In genomic region chr1:209106237-209106741, GRCh38 we compare ENCODE assay signal across 11 cellular contexts.
DNase-seq lines count a peak whose midpoint lies in the region; TF ChIP-seq lines count a peak whose summit lies in the region.
"Had no signal": no experiment of that assay in that cellular context is flagged by ENCODE, and none has a peak within 500 bp of the region (broad histone marks: within the 10 kb centered on the region; RNA-seq: fewer than 3 reads in every experiment).

No MANE protein-coding gene starts in this region.

- H3K4me3 ChIP-seq in astrocyte of the spinal cord (ENCODE audit: low read depth, low read length) (no peak overlapping the region), prostate gland (no peak overlapping the region)

- in situ Hi-C loops in astrocyte of the spinal cord (cut with HindIII; ENCODE audit: low sequenced_read_pairs): no loop called here

- H3K27ac ChIP-seq in prostate gland: no peak overlapping the region

- peak; percentile 7 for TF ChIP-seq CTCF in astrocyte of the spinal cord (IDR thresholded peaks at IDR 0.05; ENCODE audit: low read depth, low read length)
- TF ChIP-seq CTCF in prostate gland (IDR thresholded peaks at IDR 0.05): no peak

- no peaks in the 10 kb centered on the region for H3K4me1 ChIP-seq in prostate gland (replicated peaks)

- TF ChIP-seq POLR2A in prostate gland (IDR thresholded peaks at IDR 0.05): no peak

- WGBS in prostate gland: 29% methylated on average over 8 of the region's 8 CpGs

- intact Hi-C loops in prostate gland (cut with DNase I): no loop called here

- no peaks in the 10 kb centered on the region for H3K9me3 ChIP-seq in prostate gland

- H3K36me3 ChIP-seq in prostate gland: no peaks in the 10 kb centered on the region

- DNase-seq in ELF-1 (ENCODE audit: low read depth, low spot score): peak; percentile 81
- DNase-seq in NCI-H146 treated with DMSO at 0.1 percent for 48 hours (lab: John Stamatoyannopoulos, UW; ENCODE audit: unreplicated experiment): peak; percentile 75
- DNase-seq in astrocyte of the spinal cord (ENCODE audit: low read depth, low spot score): peak; percentile 84
- peak; percentile 76 for DNase-seq in myocyte (ENCODE audit: low read depth)
- DNase-seq in stimulated activated CD4-positive, alpha-beta T cell treated with anti-CD3 and anti-CD28 coated beads, Interleukin-4, amount 100 ng/mL, for 4 hours: no peak
- no peak for DNase-seq in mesenteric fat pad (ENCODE audit: low spot score)
- DNase-seq in prostate gland (ENCODE audit: low spot score): no peak
- no peak for DNase-seq in activated CD8-positive, alpha-beta memory T cell treated with anti-CD3 and anti-CD28 coated beads, Interleukin-2, amount 50 U/mL, for 4 hours
- DNase-seq: activated naive CD4-positive, alpha-beta T cell treated with anti-CD3 and anti-CD28 coated beads, Interleukin-2, amount 10 ng/mL, durations not matched to agents 7 days and 5 days; stimulated activated naive CD8-positive, alpha-beta T cell treated with anti-CD3 and anti-CD28 coated beads, Interleukin-15, Interleukin-2, amounts not matched to agents 100 U/mL and 50 U/mL, for 24 hours; T-helper 17 cell had no signal

- no peaks in the 10 kb centered on the region for H3K27me3 ChIP-seq in prostate gland (replicated peaks; ENCODE audit: insufficient read depth)

Comparison
In these comparisons a context has a peak if more than half of its experiments do, and no peak if none do; other contexts are left out.
1. DNase-seq: peak in ELF-1 (single experiment), NCI-H146 treated with DMSO at 0.1 percent for 48 hours (single experiment), astrocyte of the spinal cord (single experiment) and myocyte (single experiment); none in stimulated activated CD4-positive, alpha-beta T cell treated with anti-CD3 and anti-CD28 coated beads, Interleukin-4, amount 100 ng/mL, for 4 hours (0 of 2), mesenteric fat pad (single experiment), prostate gland (single experiment) and activated CD8-positive, alpha-beta memory T cell treated with anti-CD3 and anti-CD28 coated beads, Interleukin-2, amount 50 U/mL, for 4 hours (single experiment).